ENCODE assay signal across 11 cellular contexts in the genomic region with DNA sequence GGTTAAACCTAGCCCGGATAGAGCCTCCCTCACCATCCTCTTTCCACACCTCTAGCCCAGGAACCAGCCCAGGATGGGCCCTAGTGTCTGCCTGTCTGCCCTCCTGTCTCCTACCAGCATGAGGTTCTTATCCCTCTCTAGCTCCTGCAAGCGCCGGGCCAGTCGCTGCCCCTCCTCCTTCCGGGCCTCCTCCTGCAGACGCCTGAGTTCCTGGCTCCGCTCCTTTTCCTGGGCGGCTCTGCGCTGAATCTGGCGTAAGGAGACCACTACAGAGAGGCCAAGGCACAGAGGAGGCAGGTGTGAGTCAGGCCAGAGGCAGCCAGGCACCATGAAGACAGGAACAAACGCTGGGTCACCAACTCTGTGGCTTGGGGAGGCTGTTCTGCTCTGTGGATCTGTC. TPM values are rescaled to one million over a fixed set of nuclear protein-coding genes. Genes with fewer than 3 reads are reported as not detected.
A peak's percentile ranks its signal among the peaks of the same experiment; 100 is the strongest.
DNase-seq lines count a peak whose midpoint lies in the region; ATAC-seq, FAIRE-seq and TF ChIP-seq lines count a peak whose summit lies in the region.
"Had no signal": no experiment of that assay in that cellular context is flagged by ENCODE, and none has a peak within 500 bp of the region (broad histone marks: within the 10 kb centered on the region; RNA-seq: fewer than 3 reads in every experiment).

No MANE protein-coding gene starts in this region.

- 35 to 47% (median 42%) methylated on average over 9 to 11 of the region's 11 CpGs for WGBS in heart left ventricle, 4 donors
- WGBS in psoas muscle, 3 donors = 37 to 56% (median 52%) methylated on average over 11 of the region's 11 CpGs

- H2AFZ ChIP-seq in astrocyte (ENCODE audit: low read depth, low read length) = peak overlapping the region; percentile 35

- H3K27ac ChIP-seq in astrocyte (ENCODE audit: low read depth, low read length) (no peak overlapping the region), heart left ventricle (peak overlapping the region in 10 of 12 donors; percentile 38 to 82 (median 52)), psoas muscle (no peak overlapping the region)
- H3K27ac ChIP-seq: KMS-11 had no signal

- ATAC-seq in heart left ventricle = peak; percentile 52 to 90 (median 87)
- peak in 3 of 4 donors; percentile 66 to 76 (median 68) for ATAC-seq in psoas muscle
- no peak for ATAC-seq in GM21529 (IDR thresholded peaks at IDR 0.05; ENCODE audit: unreplicated experiment)
- ATAC-seq: naive thymus-derived CD8-positive, alpha-beta T cell had no signal

- no peak overlapping the region for H3K27ac Mint-ChIP-seq in astrocyte (ENCODE audit: unreplicated experiment)
- H3K27ac Mint-ChIP-seq: naive thymus-derived CD8-positive, alpha-beta T cell had no signal

- H3K4me1 ChIP-seq in astrocyte (ENCODE audit: insufficient read depth, low read length) = peaks cover 10% of the 10 kb centered on the region
- H3K4me1 ChIP-seq in heart left ventricle = peaks cover 0 to 32% (median 16%) of the 10 kb centered on the region in 12 donors
- H3K4me1 ChIP-seq in psoas muscle = no peaks in the 10 kb centered on the region
- no peaks in the 10 kb centered on the region for H3K4me1 ChIP-seq in HAP-1

- H3K79me2 ChIP-seq in astrocyte (ENCODE audit: insufficient read depth, low read length) = no peaks in the 10 kb centered on the region

- intact Hi-C loops in heart left ventricle (cut with DNase I) (loop anchor here in 2 of 10 donors (1.0 to 2.0 kb wide), 2 partner anchors 15 to 44 kb away; a partner anchor contains a TSS), psoas muscle (cut with DNase I) (no loop called here), head of caudate nucleus (cut with DNase I) (no loop called here)

- H3K4me3 ChIP-seq in astrocyte (ENCODE audit: insufficient read depth, low read depth, low read length) (no peak overlapping the region), heart left ventricle (no peak overlapping the region), psoas muscle (no peak overlapping the region), HAP-1 (no peak overlapping the region)

- no peak for FAIRE-seq in astrocyte (lab: Jason Lieb, UNC)
- FAIRE-seq: frontal cortex had no signal

- H4K20me1 ChIP-seq in astrocyte (ENCODE audit: insufficient read depth, low read length) = no peaks in the 10 kb centered on the region

- H3K36me3 Mint-ChIP-seq in astrocyte (ENCODE audit: low read depth, unreplicated experiment) = peaks cover 8% of the 10 kb centered on the region

- no peak overlapping the region for H3K9ac ChIP-seq in astrocyte (ENCODE audit: low read length)
- H3K9ac ChIP-seq: KMS-11 had no signal

- no peaks in the 10 kb centered on the region for H3K9me3 Mint-ChIP-seq in astrocyte (ENCODE audit: unreplicated experiment)
- H3K9me3 Mint-ChIP-seq: naive thymus-derived CD8-positive, alpha-beta T cell had no signal

- TF ChIP-seq CTCF in astrocyte (IDR thresholded peaks at IDR 0.05; ENCODE audit: insufficient read depth, low read depth, low read length) (no peak), heart left ventricle (IDR thresholded peaks at IDR 0.05) (no peak), psoas muscle (IDR thresholded peaks at IDR 0.05) (no peak)

- peaks cover 26% of the 10 kb centered on the region for H3K4me1 Mint-ChIP-seq in astrocyte (ENCODE audit: low read depth, unreplicated experiment)

- H3K9me3 ChIP-seq in astrocyte (ENCODE audit: insufficient read depth, low read depth, low read length) (no peaks in the 10 kb centered on the region), heart left ventricle (no peaks in the 10 kb centered on the region), psoas muscle (no peaks in the 10 kb centered on the region), HAP-1 (no peaks in the 10 kb centered on the region)

- H3K4me3 Mint-ChIP-seq in astrocyte (ENCODE audit: unreplicated experiment) = no peak overlapping the region
- H3K4me3 Mint-ChIP-seq: naive thymus-derived CD8-positive, alpha-beta T cell had no signal

- peak overlapping the region; percentile 57 for H3K4me2 ChIP-seq in astrocyte (ENCODE audit: low read length)
- H3K4me2 ChIP-seq: KMS-11 had no signal

- in situ Hi-C loops in HAP-1 (cut with MboI; ENCODE audit: low sequenced_read_pairs) = no loop called here

- TF ChIP-seq POLR2A in heart left ventricle (IDR thresholded peaks at IDR 0.05) = peak in 1 of 2 donors; percentile 36

- no peaks in the 10 kb centered on the region for H3K27me3 Mint-ChIP-seq in astrocyte (ENCODE audit: low read depth, unreplicated experiment)
- H3K27me3 Mint-ChIP-seq: naive thymus-derived CD8-positive, alpha-beta T cell had no signal

- no peaks in the 10 kb centered on the region for H3K27me3 ChIP-seq in astrocyte (ENCODE audit: insufficient read depth, low read length)
- no peaks in the 10 kb centered on the region for H3K27me3 ChIP-seq in heart left ventricle
- no peaks in the 10 kb centered on the region for H3K27me3 ChIP-seq in psoas muscle (ENCODE audit: insufficient read depth in 3 of 3, low read length in 2 of 3)
- H3K27me3 ChIP-seq in HAP-1 (ENCODE audit: low read depth) = no peaks in the 10 kb centered on the region

- H3K36me3 ChIP-seq in astrocyte (ENCODE audit: insufficient read depth, low read length) (peaks cover 3% of the 10 kb centered on the region), heart left ventricle (peaks cover 0 to 34% (median 0%) of the 10 kb centered on the region in 9 donors), psoas muscle (ENCODE audit: insufficient read depth in 1 of 2, low read depth in 1 of 2) (peaks cover 0 to 51% of the 10 kb centered on the region in 2 donors), HAP-1 (replicated peaks) (peaks cover 16% of the 10 kb centered on the region)

- DNase-seq in ELR (ENCODE audit: low read depth) (peak; percentile 93), astrocyte (ENCODE audit: low read depth) (peak; percentile 86), heart left ventricle (peak; percentile 50 to 83 (median 77)), psoas muscle (peak; percentile 57 to 87), head of caudate nucleus (no peak), HAP-1 (ENCODE audit: low spot score in 2 of 2) (no peak)
- DNase-seq in activated CD4-positive, alpha-beta T cell treated with anti-CD3 and anti-CD28 coated beads for 4 hours = no peak
- DNase-seq: naive thymus-derived CD8-positive, alpha-beta T cell had no signal

RNA-seq across cellular contexts. Expression of a gene that starts 4.3 kb away (rescaled TPM):
- total RNA-seq in astrocyte = not detected in 2 replicates
- not detected for total RNA-seq in heart left ventricle
- polyA plus RNA-seq in heart left ventricle = not detected
- total RNA-seq in psoas muscle = not detected
- not detected for polyA plus RNA-seq in psoas muscle
- total RNA-seq: frontal cortex; naive thymus-derived CD8-positive, alpha-beta T cell had no signal
- polyA plus RNA-seq: naive thymus-derived CD8-positive, alpha-beta T cell had no signal

RNA-seq across cellular contexts. Expression of a gene that starts 14.5 kb away (rescaled TPM):
- total RNA-seq in astrocyte (10.2 and 11.5 TPM in 2 replicates), heart left ventricle (10 to 100 TPM in 6 of 9 donors, 1 to 10 TPM in 3; 6.0 to 16.4 (median 12.5) TPM), psoas muscle (10 to 100 TPM; 10.3 to 15.2 (median 12.9) TPM)
- polyA plus RNA-seq in heart left ventricle (10 to 100 TPM in 1 of 2 donors, 1 to 10 TPM in 1; 10.0 to 10.3 TPM), psoas muscle (1 to 10 TPM; 7.4 to 9.7 (median 8.3) TPM)

RNA-seq across cellular contexts. Expression of a gene that starts 15.2 kb away (rescaled TPM):
- 1.5 and 2.5 TPM in 2 replicates for total RNA-seq in astrocyte
- 10 to 100 TPM in 1 of 9 donors, 1 to 10 TPM in 8; 1.8 to 12.9 (median 2.7) TPM for total RNA-seq in heart left ventricle
- polyA plus RNA-seq in heart left ventricle = 1 to 10 TPM; 1.8 to 2.6 TPM
- total RNA-seq in psoas muscle = 1 to 10 TPM; 1.8 to 2.3 (median 2.0) TPM
- 1 to 10 TPM; 1.4 to 4.8 (median 1.8) TPM for polyA plus RNA-seq in psoas muscle

RNA-seq across cellular contexts. Expression of a gene that starts 22.9 kb away (rescaled TPM):
- 0.22 and 0.27 TPM in 2 replicates for total RNA-seq in astrocyte
- total RNA-seq in heart left ventricle = under 1 TPM in 1 of 9 donors, not detected in 8; 0.56 TPM
- polyA plus RNA-seq in heart left ventricle = under 1 TPM in 1 of 2 donors, not detected in 1; 0.15 TPM
- not detected for total RNA-seq in psoas muscle
- not detected for polyA plus RNA-seq in psoas muscle
- total RNA-seq: frontal cortex; naive thymus-derived CD8-positive, alpha-beta T cell had no signal
- polyA plus RNA-seq: naive thymus-derived CD8-positive, alpha-beta T cell had no signal

RNA-seq across cellular contexts. Expression of a gene that starts 27.3 kb away (rescaled TPM):
- total RNA-seq in astrocyte (5.4 and 6.3 TPM in 2 replicates), heart left ventricle (1 to 10 TPM in 1 of 9 donors, under 1 TPM in 7, not detected in 1; 0.16 to 1.3 (median 0.31) TPM), psoas muscle (under 1 TPM in 3 of 4 donors, not detected in 1; 0.22 to 0.34 (median 0.23) TPM)
- polyA plus RNA-seq in heart left ventricle (under 1 TPM; 0.72 to 0.91 TPM), psoas muscle (under 1 TPM; 0.27 to 0.89 (median 0.52) TPM)
- total RNA-seq: frontal cortex had no signal
- polyA plus RNA-seq: naive thymus-derived CD8-positive, alpha-beta T cell had no signal

Comparison
In these comparisons a context has a peak if more than half of its experiments do, and no peak if none do; other contexts are left out.
1. DNase-seq: peak in ELR (single experiment), astrocyte (single experiment), heart left ventricle (5 of 5) and psoas muscle (2 of 2); none in head of caudate nucleus (0 of 42), activated CD4-positive, alpha-beta T cell treated with anti-CD3 and anti-CD28 coated beads for 4 hours (0 of 2) and HAP-1 (0 of 2).
2. H3K27ac ChIP-seq: peak in heart left ventricle (10 of 12); none in astrocyte (single experiment) and psoas muscle (single experiment).